In genomic region chrX:13028871-13029336, GRCh38 we compare ENCODE assay signal across 2 cellular contexts.
TF ChIP-seq lines count a peak whose summit lies in the region.

No MANE protein-coding gene starts in this region.

TF ChIP-seq in A549, 52 proteins besides CTCF, POLR2A, EP300 and RAD21 (continued from another document):
- TF ChIP-seq SMC3 (IDR thresholded peaks at IDR 0.05) (peak; percentile 11; the same call in 1 of the 3 replicates), FOSL2 (IDR thresholded peaks at IDR 0.05) (no peak), FOSL2 (CRISPR knock-in tag; IDR thresholded peaks at IDR 0.05) (peak; percentile 44; the same call in 1 of the 2 replicates), TP53 (CRISPR knock-in tag; IDR thresholded peaks at IDR 0.05) (no peak), HMGXB4 (CRISPR knock-in tag; IDR thresholded peaks at IDR 0.05; ENCODE audit: borderline replicate concordance) (no peak), JUN (IDR thresholded peaks at IDR 0.05) (peak; percentile 50 to 77; a peak in 4 of 5 replicates), MAX (IDR thresholded peaks at IDR 0.05) (peak; percentile 61), JUNB (IDR thresholded peaks at IDR 0.05) (peak; percentile 45; the same call in 1 of the 2 replicates)

TF ChIP-seq in K562, 482 proteins besides CTCF, POLR2A, EP300 and RAD21:
- no peak for TF ChIP-seq ZC3H4 (CRISPR knock-in tag; IDR thresholded peaks at IDR 0.05; ENCODE audit: borderline replicate concordance)
- TF ChIP-seq ZNF324 (CRISPR knock-in tag; IDR thresholded peaks at IDR 0.05) = no peak
- no peak for TF ChIP-seq PHB (CRISPR knock-in tag; IDR thresholded peaks at IDR 0.05)
- 0 out of 2 replicates have a peak, but pooled peaks have one; percentile 12 for TF ChIP-seq TEAD4 (IDR thresholded peaks at IDR 0.05; ENCODE audit: low read length)
- TF ChIP-seq TEAD4 (CRISPR knock-in tag; IDR thresholded peaks at IDR 0.05; ENCODE audit: borderline replicate concordance) = no peak
- no peak for TF ChIP-seq FOXA1 (IDR thresholded peaks at IDR 0.05; ENCODE audit: borderline replicate concordance)
- TF ChIP-seq TEAD2 (tag; IDR thresholded peaks at IDR 0.05) = 0 out of 2 replicates have a peak, but pooled peaks have one; percentile 21
- TF ChIP-seq ZBTB12 (CRISPR knock-in tag; IDR thresholded peaks at IDR 0.05) = no peak
- no peak for TF ChIP-seq ETV5 (CRISPR knock-in tag; IDR thresholded peaks at IDR 0.05; ENCODE audit: low read depth)
- TF ChIP-seq ZNF253 (CRISPR knock-in tag; conservative IDR thresholded peaks at IDR 0.05) = no peak
- 0 out of 4 replicates have a peak, but pooled peaks of 1 of the 2 experiments have one; percentile 4 for TF ChIP-seq RCOR1 (IDR thresholded peaks at IDR 0.05; ENCODE audit: borderline replicate concordance in 1 of 2, low read depth in 2 of 2, low read length in 2 of 2)
- TF ChIP-seq ZNF277 (CRISPR knock-in tag; IDR thresholded peaks at IDR 0.05; ENCODE audit: borderline replicate concordance) = no peak
- TF ChIP-seq KDM1A (IDR thresholded peaks at IDR 0.05) = peak; percentile 60 to 72; a peak in 3 of 4 replicates
- TF ChIP-seq L3MBTL2 (IDR thresholded peaks at IDR 0.05) = no peak
TF ChIP-seq in K562: peak in this region for 4.
